In genomic region chr3:195095704-195096036, GRCh38 we compare ENCODE assay signal across 17 cellular contexts.
A peak's percentile ranks its signal among the peaks of the same experiment; 100 is the strongest.
DNase-seq lines count a peak whose midpoint lies in the region; ATAC-seq and TF ChIP-seq lines count a peak whose summit lies in the region.
"Had no signal": no experiment of that assay in that cellular context is flagged by ENCODE, and none has a peak within 500 bp of the region (broad histone marks: within the 10 kb centered on the region; RNA-seq: fewer than 3 reads in every experiment).

No MANE protein-coding gene starts in this region.

- H3K27ac Mint-ChIP-seq in activated naive CD8-positive, alpha-beta T cell treated with anti-CD3 and anti-CD28 coated beads, Interleukin-2, amount 50 U/mL, for 24 hours: no peak overlapping the region
- H3K27ac Mint-ChIP-seq in activated naive CD8-positive, alpha-beta T cell treated with anti-CD3 and anti-CD28 coated beads for 36 hours: no peak overlapping the region
- H3K27ac Mint-ChIP-seq in stimulated activated effector memory CD8-positive, alpha-beta T cell treated with anti-CD3 and anti-CD28 coated beads, Interleukin-12 subunit alpha, Interleukin-12 subunit beta, amount 100 ng/mL, for 72 hours: no peak overlapping the region
- H3K27ac Mint-ChIP-seq: activated CD4-positive, alpha-beta T cell treated with anti-CD3 and anti-CD28 coated beads, Interleukin-2, amount 10 ng/mL, durations not matched to agents 7 days and 5 days; activated T-cell treated with anti-CD3 and anti-CD28 coated beads, Interleukin-2, amount 50 U/mL, for 24 hours; T-helper 2 cell treated with Interferon-gamma antibody and Interleukin-4, amounts not matched to agents 5 μg/mL and 100 μg/mL, for 36 hours had no signal

- H3K4me3 ChIP-seq in NB4 (ENCODE audit: low read depth, low read length): no peak overlapping the region
- no peak overlapping the region for H3K4me3 ChIP-seq in epithelial cell of esophagus (ENCODE audit: low read length)

- no peaks in the 10 kb centered on the region for H3K27me3 Mint-ChIP-seq in activated naive CD8-positive, alpha-beta T cell treated with anti-CD3 and anti-CD28 coated beads, Interleukin-2, amount 50 U/mL, for 24 hours
- no peaks in the 10 kb centered on the region for H3K27me3 Mint-ChIP-seq in activated naive CD8-positive, alpha-beta T cell treated with anti-CD3 and anti-CD28 coated beads for 36 hours
- H3K27me3 Mint-ChIP-seq: activated CD4-positive, alpha-beta T cell treated with anti-CD3 and anti-CD28 coated beads, Interleukin-2, amount 10 ng/mL, durations not matched to agents 7 days and 5 days; activated T-cell treated with anti-CD3 and anti-CD28 coated beads, Interleukin-2, amount 50 U/mL, for 24 hours had no signal

- no peaks in the 10 kb centered on the region for H3K9me3 Mint-ChIP-seq in activated naive CD8-positive, alpha-beta T cell treated with anti-CD3 and anti-CD28 coated beads, Interleukin-2, amount 50 U/mL, for 24 hours
- H3K9me3 Mint-ChIP-seq in activated naive CD8-positive, alpha-beta T cell treated with anti-CD3 and anti-CD28 coated beads for 36 hours: no peaks in the 10 kb centered on the region
- H3K9me3 Mint-ChIP-seq in stimulated activated effector memory CD8-positive, alpha-beta T cell treated with anti-CD3 and anti-CD28 coated beads, Interleukin-12 subunit alpha, Interleukin-12 subunit beta, amount 100 ng/mL, for 72 hours: no peaks in the 10 kb centered on the region
- H3K9me3 Mint-ChIP-seq: activated CD4-positive, alpha-beta T cell treated with anti-CD3 and anti-CD28 coated beads, Interleukin-2, amount 10 ng/mL, durations not matched to agents 7 days and 5 days; activated T-cell treated with anti-CD3 and anti-CD28 coated beads, Interleukin-2, amount 50 U/mL, for 24 hours; T-helper 2 cell treated with Interferon-gamma antibody and Interleukin-4, amounts not matched to agents 5 μg/mL and 100 μg/mL, for 36 hours had no signal

- peaks cover 2% of the 10 kb centered on the region for H3K36me3 Mint-ChIP-seq in activated naive CD8-positive, alpha-beta T cell treated with anti-CD3 and anti-CD28 coated beads, Interleukin-2, amount 50 U/mL, for 24 hours (ENCODE audit: low read depth)
- peaks cover 4% of the 10 kb centered on the region for H3K36me3 Mint-ChIP-seq in activated naive CD8-positive, alpha-beta T cell treated with anti-CD3 and anti-CD28 coated beads for 36 hours
- H3K36me3 Mint-ChIP-seq in stimulated activated effector memory CD8-positive, alpha-beta T cell treated with anti-CD3 and anti-CD28 coated beads, Interleukin-12 subunit alpha, Interleukin-12 subunit beta, amount 100 ng/mL, for 72 hours: no peaks in the 10 kb centered on the region

- TF ChIP-seq CTCF in NB4 (IDR thresholded peaks at IDR 0.05; ENCODE audit: low read depth, low read length) (no peak), epithelial cell of esophagus (IDR thresholded peaks at IDR 0.05; ENCODE audit: insufficient read depth, low read depth, low read length, missing control alignments) (no peak)

- H3K4me3 Mint-ChIP-seq in activated naive CD8-positive, alpha-beta T cell treated with anti-CD3 and anti-CD28 coated beads, Interleukin-2, amount 50 U/mL, for 24 hours: no peak overlapping the region
- no peak overlapping the region for H3K4me3 Mint-ChIP-seq in activated naive CD8-positive, alpha-beta T cell treated with anti-CD3 and anti-CD28 coated beads for 36 hours
- no peak overlapping the region for H3K4me3 Mint-ChIP-seq in stimulated activated effector memory CD8-positive, alpha-beta T cell treated with anti-CD3 and anti-CD28 coated beads, Interleukin-12 subunit alpha, Interleukin-12 subunit beta, amount 100 ng/mL, for 72 hours
- H3K4me3 Mint-ChIP-seq: activated CD4-positive, alpha-beta T cell treated with anti-CD3 and anti-CD28 coated beads, Interleukin-2, amount 10 ng/mL, durations not matched to agents 7 days and 5 days; activated T-cell treated with anti-CD3 and anti-CD28 coated beads, Interleukin-2, amount 50 U/mL, for 24 hours; T-helper 2 cell treated with Interferon-gamma antibody and Interleukin-4, amounts not matched to agents 5 μg/mL and 100 μg/mL, for 36 hours had no signal

- no peak for DNase-seq in activated naive CD8-positive, alpha-beta T cell treated with anti-CD3 and anti-CD28 coated beads, Interleukin-2, amount 50 U/mL, for 24 hours
- no peak for DNase-seq in activated naive CD8-positive, alpha-beta T cell treated with anti-CD3 and anti-CD28 coated beads for 36 hours
- peak; percentile 75 for DNase-seq in NB4 (ENCODE audit: low read depth)
- peak; percentile 50 for DNase-seq in epithelial cell of esophagus (ENCODE audit: low read depth)
- DNase-seq in stimulated activated effector memory CD8-positive, alpha-beta T cell treated with anti-CD3 and anti-CD28 coated beads, Interleukin-12 subunit alpha, Interleukin-12 subunit beta, amount 100 ng/mL, for 72 hours (ENCODE audit: low spot score in 2 of 2): no peak
- no peak for DNase-seq in NCI-H2029 (lab: John Stamatoyannopoulos, UW)
- DNase-seq in NCI-H446 treated with DMSO at 0.1 percent for 48 hours (lab: John Stamatoyannopoulos, UW): no peak
- DNase-seq: activated CD4-positive, alpha-beta T cell treated with anti-CD3 and anti-CD28 coated beads, Interleukin-2, amount 10 ng/mL, durations not matched to agents 7 days and 5 days; activated T-cell treated with anti-CD3 and anti-CD28 coated beads, Interleukin-2, amount 50 U/mL, for 24 hours; cortex of kidney; HCEC 1CT; NCI-H2081 treated with DMSO at 0.1 percent for 48 hours; SHP77 treated with DMSO at 0.1 percent for 48 hours; stimulated activated CD4-positive, alpha-beta T cell treated with anti-CD3 and anti-CD28 coated beads, Interleukin-4, amount 100 ng/mL, for 24 hours; trophoblast cell had no signal

- TF ChIP-seq POLR2A in NB4 (IDR thresholded peaks at IDR 0.05; ENCODE audit: extremely low read depth, insufficient read length): no peak

- H3K4me1 Mint-ChIP-seq in activated naive CD8-positive, alpha-beta T cell treated with anti-CD3 and anti-CD28 coated beads, Interleukin-2, amount 50 U/mL, for 24 hours: peaks cover 34% of the 10 kb centered on the region
- peaks cover 12% of the 10 kb centered on the region for H3K4me1 Mint-ChIP-seq in activated naive CD8-positive, alpha-beta T cell treated with anti-CD3 and anti-CD28 coated beads for 36 hours
- peaks cover 19% of the 10 kb centered on the region for H3K4me1 Mint-ChIP-seq in stimulated activated effector memory CD8-positive, alpha-beta T cell treated with anti-CD3 and anti-CD28 coated beads, Interleukin-12 subunit alpha, Interleukin-12 subunit beta, amount 100 ng/mL, for 72 hours

- ATAC-seq in activated naive CD8-positive, alpha-beta T cell treated with anti-CD3 and anti-CD28 coated beads, Interleukin-2, amount 50 U/mL, for 24 hours: peak; percentile 40
- ATAC-seq in stimulated activated effector memory CD8-positive, alpha-beta T cell treated with anti-CD3 and anti-CD28 coated beads, Interleukin-12 subunit alpha, Interleukin-12 subunit beta, amount 100 ng/mL, for 72 hours: peak; percentile 49
- no peak for ATAC-seq in GM21423 (IDR thresholded peaks at IDR 0.05; ENCODE audit: unreplicated experiment)

Comparison
In these comparisons a context has a peak if more than half of its experiments do, and no peak if none do; other contexts are left out.
1. DNase-seq: peak in NB4 (single experiment) and epithelial cell of esophagus (single experiment); none in activated naive CD8-positive, alpha-beta T cell treated with anti-CD3 and anti-CD28 coated beads, Interleukin-2, amount 50 U/mL, for 24 hours (single experiment), activated naive CD8-positive, alpha-beta T cell treated with anti-CD3 and anti-CD28 coated beads for 36 hours (single experiment), stimulated activated effector memory CD8-positive, alpha-beta T cell treated with anti-CD3 and anti-CD28 coated beads, Interleukin-12 subunit alpha, Interleukin-12 subunit beta, amount 100 ng/mL, for 72 hours (0 of 2), NCI-H2029 (single experiment) and NCI-H446 treated with DMSO at 0.1 percent for 48 hours (single experiment).